18 cellular contexts compared by ENCODE assay signal in the genomic region with DNA sequence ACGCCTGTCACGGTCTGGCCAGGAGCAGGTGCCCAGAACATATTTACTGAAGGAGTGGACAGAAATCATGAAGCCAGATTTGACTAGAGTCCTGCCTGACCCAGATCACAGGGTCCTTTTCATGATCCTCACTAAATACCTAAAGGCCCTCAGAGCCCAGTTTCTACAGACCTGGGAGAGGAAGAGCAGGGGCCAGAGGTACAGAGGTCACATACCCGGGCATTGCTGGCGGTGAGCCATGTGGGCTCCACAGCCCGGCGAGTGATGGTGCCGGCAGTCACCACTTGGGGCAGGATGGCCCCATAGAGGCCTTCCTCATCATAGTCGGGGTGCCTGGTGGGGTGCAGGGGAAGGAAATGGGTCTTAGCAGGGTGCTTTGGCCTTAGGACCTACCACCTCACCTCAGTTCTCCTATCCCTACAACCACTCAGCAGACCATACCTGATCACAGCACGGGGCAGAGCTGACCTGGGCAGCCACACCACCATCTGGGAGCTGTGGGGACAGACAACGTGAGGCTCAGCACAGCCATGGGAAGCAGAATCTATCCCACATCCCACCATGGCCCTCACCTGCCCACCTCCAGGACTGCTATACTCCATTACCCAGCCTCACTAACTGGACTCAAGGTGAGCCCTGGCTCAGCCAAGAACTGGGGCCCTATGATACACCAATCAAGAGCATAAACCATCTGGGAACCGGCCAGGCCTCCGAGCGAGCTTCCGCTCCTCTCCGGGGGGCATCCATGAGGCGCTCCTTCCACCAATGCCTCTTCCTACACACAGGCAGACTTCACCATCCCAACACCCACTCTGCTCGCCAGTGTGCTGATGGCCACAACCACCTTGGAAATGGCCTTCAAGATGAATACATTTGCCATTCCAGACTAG. TPM values are rescaled to one million over a fixed set of nuclear protein-coding genes. Genes with fewer than 3 reads are reported as not detected.
DNase-seq lines count a peak whose midpoint lies in the region; ATAC-seq and TF ChIP-seq lines count a peak whose summit lies in the region.
"Had no signal": no experiment of that assay in that cellular context is flagged by ENCODE, and none has a peak within 500 bp of the region (broad histone marks: within the 10 kb centered on the region; RNA-seq: fewer than 3 reads in every experiment).

No MANE protein-coding gene starts in this region.

- peaks cover 19% of the 10 kb centered on the region for H3K36me3 Mint-ChIP-seq in type B pancreatic cell

- TF ChIP-seq CTCF in right atrium auricular region (IDR thresholded peaks at IDR 0.05) (no peak), RWPE1 (conservative IDR thresholded peaks at IDR 0.05; ENCODE audit: low read depth) (no peak), fibroblast of mammary gland (conservative IDR thresholded peaks at IDR 0.05; ENCODE audit: control insufficient read depth, insufficient read depth, low read depth, low read length) (peak; percentile 10), type B pancreatic cell (conservative IDR thresholded peaks at IDR 0.05) (peak; percentile 21)

- H3K27me3 Mint-ChIP-seq in type B pancreatic cell: no peaks in the 10 kb centered on the region
- H3K27me3 Mint-ChIP-seq: activated CD4-positive, alpha-beta memory T cell treated with anti-CD3 and anti-CD28 coated beads, Interleukin-2, amount 10 ng/mL, durations not matched to agents 7 days and 5 days; activated naive CD8-positive, alpha-beta T cell had no signal

- CTCF ChIA-PET in RWPE1 (lab: Yijun Ruan, JAX): interaction anchor here (1.3 kb wide), 1 partner anchor 8 kb away, joined by 3 read pairs; no protein-coding TSS in a partner anchor

- peaks cover 98% of the 10 kb centered on the region for H3K36me3 ChIP-seq in right atrium auricular region

- no peaks in the 10 kb centered on the region for H3K27me3 ChIP-seq in right atrium auricular region
- H3K27me3 ChIP-seq: vagina had no signal

- H3K27ac ChIP-seq in right atrium auricular region: no peak overlapping the region
- H3K27ac ChIP-seq in RWPE1: peak overlapping the region; percentile 12
- H3K27ac ChIP-seq: vagina had no signal

- H3K4me1 Mint-ChIP-seq in type B pancreatic cell (ENCODE audit: unreplicated experiment): no peaks in the 10 kb centered on the region

- DNase-seq in Right ventricle myocardium superior (no peak), right atrium auricular region (ENCODE audit: low spot score) (no peak), RWPE1 (ENCODE audit: low spot score) (no peak), fibroblast of mammary gland (ENCODE audit: low read depth) (no peak), type B pancreatic cell (ENCODE audit: extremely low spot score, unreplicated experiment) (no peak), HCEC 1CT (no peak)
- no peak for DNase-seq in stimulated activated CD4-positive, alpha-beta T cell treated with anti-CD3 and anti-CD28 coated beads, Interleukin-2, amount 100 ng/mL, for 48 hours
- DNase-seq: activated CD4-positive, alpha-beta memory T cell treated with anti-CD3 and anti-CD28 coated beads, Interleukin-2, amount 10 ng/mL, durations not matched to agents 7 days and 5 days; hypothalamus; mesendoderm; NCI-H2081 treated with DMSO at 0.1 percent for 48 hours; posterior cingulate gyrus; stimulated activated CD4-positive, alpha-beta T cell treated with anti-CD3 and anti-CD28 coated beads, Interleukin-1b, Interleukin-23, amount 100 ng/mL, for 48 hours had no signal

- H3K4me1 ChIP-seq in right atrium auricular region: no peaks in the 10 kb centered on the region
- H3K4me1 ChIP-seq: vagina had no signal

- H3K9me3 Mint-ChIP-seq in type B pancreatic cell: no peaks in the 10 kb centered on the region
- H3K9me3 Mint-ChIP-seq: activated CD4-positive, alpha-beta memory T cell treated with anti-CD3 and anti-CD28 coated beads, Interleukin-2, amount 10 ng/mL, durations not matched to agents 7 days and 5 days; T-helper 1 cell treated with Interleukin-12 subunit alpha and Interleukin-12 subunit beta and Interleukin-4 antibody, amounts not matched to agents 30 μg/mL and 1 μg/mL, for 36 hours had no signal

- peak; percentile 7 for ATAC-seq in Right ventricle myocardium superior (ENCODE audit: poor library complexity)
- ATAC-seq in HG03342 (IDR thresholded peaks at IDR 0.05; ENCODE audit: unreplicated experiment): no peak
- ATAC-seq: esophagus mucosa had no signal

- H3K27ac Mint-ChIP-seq in type B pancreatic cell: no peak overlapping the region
- H3K27ac Mint-ChIP-seq: activated CD4-positive, alpha-beta memory T cell treated with anti-CD3 and anti-CD28 coated beads, Interleukin-2, amount 10 ng/mL, durations not matched to agents 7 days and 5 days; activated naive CD8-positive, alpha-beta T cell; T-helper 1 cell treated with Interleukin-12 subunit alpha and Interleukin-12 subunit beta and Interleukin-4 antibody, amounts not matched to agents 30 μg/mL and 1 μg/mL, for 36 hours had no signal

- POLR2A ChIA-PET in RWPE1 (lab: Yijun Ruan, JAX; ENCODE audit: low non-redundant PET): no interaction called here

- no peak overlapping the region for H3K4me3 ChIP-seq in right atrium auricular region
- no peak overlapping the region for H3K4me3 ChIP-seq in fibroblast of mammary gland (ENCODE audit: control insufficient read depth, low read depth, low read length)
- H3K4me3 ChIP-seq: vagina had no signal

- H3K4me3 Mint-ChIP-seq in type B pancreatic cell: no peak overlapping the region
- H3K4me3 Mint-ChIP-seq: activated CD4-positive, alpha-beta memory T cell treated with anti-CD3 and anti-CD28 coated beads, Interleukin-2, amount 10 ng/mL, durations not matched to agents 7 days and 5 days; activated naive CD8-positive, alpha-beta T cell; T-helper 1 cell treated with Interleukin-12 subunit alpha and Interleukin-12 subunit beta and Interleukin-4 antibody, amounts not matched to agents 30 μg/mL and 1 μg/mL, for 36 hours had no signal

- intact Hi-C loops in Right ventricle myocardium superior (cut with DNase I): no loop called here

- H3K9me3 ChIP-seq in right atrium auricular region: no peaks in the 10 kb centered on the region
- H3K9me3 ChIP-seq: vagina had no signal

RNA-seq across cellular contexts. Expression of gene POLG, which starts 12.9 kb away (rescaled TPM):
- total RNA-seq in Right ventricle myocardium superior: 36.9 TPM
- total RNA-seq in right atrium auricular region: 10 to 100 TPM; 36.0 to 37.9 TPM
- 55.0 and 59.0 TPM in 2 replicates for total RNA-seq in type B pancreatic cell (ENCODE audit: low replicate concordance)

Comparison
In these comparisons a context has a peak if more than half of its experiments do, and no peak if none do; other contexts are left out.
1. CTCF ChIP-seq: peak in fibroblast of mammary gland (single experiment) and type B pancreatic cell (single experiment); none in right atrium auricular region (0 of 2) and RWPE1 (single experiment).